8 cellular contexts compared by ENCODE assay signal in genomic region chr9:75891277-75892167, GRCh38. TPM values are rescaled to one million over a fixed set of nuclear protein-coding genes. Genes with fewer than 3 reads are reported as not detected.
DNase-seq lines count a peak whose midpoint lies in the region; ATAC-seq and TF ChIP-seq lines count a peak whose summit lies in the region.

No MANE protein-coding gene starts in this region.

- peaks cover 6 to 9% of the 10 kb centered on the region in 2 donors for H3K36me3 Mint-ChIP-seq in CD14-positive monocyte

- peak overlapping the region; percentile 68 to 94 (median 91) for H3K27ac ChIP-seq in gastroesophageal sphincter
- peak overlapping the region; percentile 10 to 78 for H3K27ac ChIP-seq in aorta (ENCODE audit: low read depth in 1 of 2, low read length in 2 of 2)

- H3K9me3 ChIP-seq in gastroesophageal sphincter: no peaks in the 10 kb centered on the region
- H3K9me3 ChIP-seq in neuron (ENCODE audit: low read length): no peaks in the 10 kb centered on the region
- no peaks in the 10 kb centered on the region for H3K9me3 ChIP-seq in aorta (ENCODE audit: control insufficient read depth, low read length)

- peaks cover 6 to 20% (median 13%) of the 10 kb centered on the region in 3 donors for H3K27me3 Mint-ChIP-seq in CD14-positive monocyte (ENCODE audit: low read depth in 3 of 3)

- TF ChIP-seq POLR2A in gastroesophageal sphincter (IDR thresholded peaks at IDR 0.05): no peak

- intact Hi-C loops in CD14-positive monocyte (cut with micrococcal nuclease) (loop anchor here in 1 of 2 donors (2.0 to 10.0 kb wide), 2 partner anchors 19 to 503 kb away; partner anchors contain the start of gene RFK), aorta (cut with DNase I) (loop anchor here (1.0 to 5.0 kb wide), 4 partner anchors 111 to 406 kb away; no protein-coding TSS in a partner anchor)

- peak overlapping the region in 6 of 7 donors; percentile 42 to 89 (median 58) for H3K27ac Mint-ChIP-seq in CD14-positive monocyte

- no peak for TF ChIP-seq EP300 in gastroesophageal sphincter (IDR thresholded peaks at IDR 0.05)

- H3K4me1 ChIP-seq in gastroesophageal sphincter (peaks cover 0 to 46% (median 9%) of the 10 kb centered on the region in 3 donors), neuron (ENCODE audit: insufficient read depth, low read length) (peaks cover 23% of the 10 kb centered on the region), aorta (ENCODE audit: control insufficient read depth in 1 of 2, insufficient read depth in 2 of 2, low read length in 2 of 2) (peaks cover 2 to 10% of the 10 kb centered on the region in 2 donors)

- H2AFZ ChIP-seq in neuron (ENCODE audit: low read depth, low read length): peak overlapping the region; percentile 95

- peak overlapping the region; percentile 97 to 98 for H3K4me3 Mint-ChIP-seq in CD14-positive monocyte

- H3K4me3 ChIP-seq in gastroesophageal sphincter: peak overlapping the region; percentile 68 to 69
- H3K4me3 ChIP-seq in neuron (ENCODE audit: low read length): peak overlapping the region; percentile 73
- peak overlapping the region; percentile 86 to 87 for H3K4me3 ChIP-seq in aorta (ENCODE audit: low read length in 2 of 2)

- DNase-seq in CD14-positive monocyte (ENCODE audit: low spot score) (no peak), HuH-7.5 (ENCODE audit: low spot score) (peak; percentile 26), aorta (peak; percentile 67 to 82)
- peak; percentile 11 for DNase-seq in activated effector memory CD4-positive, alpha-beta T cell treated with Interleukin-2 at 50 U/mL for 16 hours

- TF ChIP-seq CTCF in CD14-positive monocyte (IDR thresholded peaks at IDR 0.05) (no peak), gastroesophageal sphincter (IDR thresholded peaks at IDR 0.05) (no peak)

- 1% methylated on average over 15 to 22 of the region's 56 CpGs for WGBS in gastroesophageal sphincter (ENCODE audit: low coverage in 1 of 2), 2 donors
- WGBS in aorta, 2 donors: 0% methylated on average over 56 of the region's 56 CpGs

- ATAC-seq in gastroesophageal sphincter: no peak
- ATAC-seq in aorta (ENCODE audit: low FRiP score): peak; percentile 54
- no peak for ATAC-seq in GM21825 (IDR thresholded peaks at IDR 0.05; ENCODE audit: unreplicated experiment)
- no peak for ATAC-seq in HG03097 (IDR thresholded peaks at IDR 0.05; ENCODE audit: low FRiP score, unreplicated experiment)

- H3K27me3 ChIP-seq in gastroesophageal sphincter (no peaks in the 10 kb centered on the region), neuron (ENCODE audit: insufficient read depth, low read length) (peaks cover 13% of the 10 kb centered on the region), aorta (ENCODE audit: control insufficient read depth in 1 of 2, insufficient read depth in 2 of 2, low read length in 1 of 2) (no peaks in the 10 kb centered on the region)

- peaks cover 0 to 4% (median 0%) of the 10 kb centered on the region in 7 donors for H3K9me3 Mint-ChIP-seq in CD14-positive monocyte

- peaks cover 45% of the 10 kb centered on the region for H3K4me1 Mint-ChIP-seq in CD14-positive monocyte

- H3K36me3 ChIP-seq in gastroesophageal sphincter (no peaks in the 10 kb centered on the region), neuron (ENCODE audit: insufficient read depth, low read length) (no peaks in the 10 kb centered on the region), aorta (ENCODE audit: control insufficient read depth in 1 of 2, insufficient read depth in 2 of 2, low read length in 1 of 2) (no peaks in the 10 kb centered on the region)

RNA-seq across cellular contexts. Expression of gene PCSK5, which starts 1.0 kb away (rescaled TPM):
- polyA plus RNA-seq in CD14-positive monocyte (1 to 10 TPM; 4.8 to 7.1 TPM), aorta (1 to 10 TPM; 5.1 to 6.6 TPM)
- total RNA-seq in gastroesophageal sphincter (10 to 100 TPM; 20.1 to 37.3 (median 28.1) TPM), aorta (10 to 100 TPM; 37.5 to 47.5 TPM)
